1 cellular context compared by ENCODE assay signal in genomic region chr2:74374509-74375205, GRCh38.
TF ChIP-seq lines count a peak whose summit lies in the region.

No MANE protein-coding gene starts in this region.

TF ChIP-seq in GM12878, 131 proteins besides CTCF, POLR2A, EP300 and RAD21:
- no peak for TF ChIP-seq PKNOX1 (IDR thresholded peaks at IDR 0.05)
- no peak for TF ChIP-seq SMARCA5 (IDR thresholded peaks at IDR 0.05)
- no peak for TF ChIP-seq SMC3 (IDR thresholded peaks at IDR 0.05; ENCODE audit: borderline replicate concordance, low read length)
- no peak for TF ChIP-seq E2F4 (IDR thresholded peaks at IDR 0.05; ENCODE audit: low read depth, low read length)
- TF ChIP-seq USF2 (IDR thresholded peaks at IDR 0.05; ENCODE audit: borderline replicate concordance, low read depth, low read length), result no peak
- TF ChIP-seq ZNF207 (IDR thresholded peaks at IDR 0.05; ENCODE audit: borderline replicate concordance), result no peak
- no peak for TF ChIP-seq MTA2 (IDR thresholded peaks at IDR 0.05; ENCODE audit: low read depth)
TF ChIP-seq in GM12878: peak in this region for 0.
